In genomic region chr17:39800540-39800939, GRCh38 we compare ENCODE assay signal across 10 cellular contexts.
DNase-seq lines count a peak whose midpoint lies in the region; ATAC-seq, FAIRE-seq and TF ChIP-seq lines count a peak whose summit lies in the region.
"Had no signal": no experiment of that assay in that cellular context is flagged by ENCODE, and none has a peak within 500 bp of the region (broad histone marks: within the 10 kb centered on the region; RNA-seq: fewer than 3 reads in every experiment).

No MANE protein-coding gene starts in this region.

- H3K9me3 ChIP-seq in right lobe of liver = no peaks in the 10 kb centered on the region
- H3K9me3 ChIP-seq: esophagus squamous epithelium had no signal

- TF ChIP-seq POLR2A in H54 (IDR thresholded peaks at IDR 0.05; ENCODE audit: low read depth, low read length) = no peak
- TF ChIP-seq POLR2A in right lobe of liver (IDR thresholded peaks at IDR 0.05) = no peak

- ATAC-seq in HG02885 (IDR thresholded peaks at IDR 0.05; ENCODE audit: poor library complexity, unreplicated experiment) (peak; percentile 60), right lobe of liver (no peak)

- no peaks in the 10 kb centered on the region for H3K36me3 ChIP-seq in right lobe of liver
- H3K36me3 ChIP-seq: esophagus squamous epithelium had no signal

- TF ChIP-seq CTCF in right lobe of liver (IDR thresholded peaks at IDR 0.05) = no peak

- no peak for FAIRE-seq in H54 (lab: Jason Lieb, UNC)

- H3K27ac ChIP-seq in right lobe of liver = no peak overlapping the region
- H3K27ac ChIP-seq: esophagus squamous epithelium had no signal

- intact Hi-C loops in right lobe of liver (cut with DNase I) = no loop called here

- H3K4me3 ChIP-seq in right lobe of liver = no peak overlapping the region
- H3K4me3 ChIP-seq: esophagus squamous epithelium had no signal

- DNase-seq in DMS153 (lab: John Stamatoyannopoulos, UW) (peak; percentile 41), islet precursor cell (peak; percentile 65), H54 (ENCODE audit: insufficient read length, low spot score) (no peak), middle frontal gyrus (ENCODE audit: extremely low spot score, low spot score) (no peak), right lobe of liver (no peak), NCI-H1694 (lab: John Stamatoyannopoulos, UW) (no peak)
- peak; percentile 44 to 56 for DNase-seq in activated CD4-positive, alpha-beta T cell treated with anti-CD3 and anti-CD28 coated beads, Interleukin-2, amount 50 U/mL, for 48 hours
- DNase-seq: esophagus squamous epithelium, right cardiac atrium had no signal

- H3K4me1 ChIP-seq in right lobe of liver = no peaks in the 10 kb centered on the region

- no peaks in the 10 kb centered on the region for H3K27me3 ChIP-seq in right lobe of liver

- 23% methylated on average over 1 of the region's 1 CpG for WGBS in right lobe of liver (ENCODE audit: insufficient coverage, low coverage, low lambda C conversion rate, missing lambda C conversion rate)

Comparison
In these comparisons a context has a peak if more than half of its experiments do, and no peak if none do; other contexts are left out.
1. DNase-seq: peak in DMS153 (single experiment), activated CD4-positive, alpha-beta T cell treated with anti-CD3 and anti-CD28 coated beads, Interleukin-2, amount 50 U/mL, for 48 hours (2 of 2) and islet precursor cell (single experiment); none in H54 (single experiment), middle frontal gyrus (single experiment), right lobe of liver (0 of 3) and NCI-H1694 (single experiment).